In the genomic region with DNA sequence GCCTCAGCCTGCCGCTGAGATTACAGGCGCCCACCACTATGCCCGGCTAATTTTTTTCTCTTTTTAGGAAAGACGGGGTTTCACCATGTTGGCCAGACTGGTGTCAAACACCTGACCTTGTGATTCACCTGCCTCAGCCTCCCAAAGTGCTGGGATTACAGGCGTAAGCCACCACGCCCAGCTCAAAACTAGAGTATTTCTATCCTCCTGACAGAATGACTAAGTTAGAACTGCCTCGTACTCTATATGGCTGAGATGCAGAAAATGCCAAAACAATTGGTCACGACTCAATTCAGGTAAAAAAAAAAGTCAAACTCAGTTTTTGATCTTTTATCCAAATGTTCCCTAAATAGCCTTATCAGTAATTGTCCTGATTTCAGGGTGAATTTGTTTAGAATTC, we compare ENCODE assay signal across 25 cellular contexts.
"Had no signal": no experiment of that assay in that cellular context is flagged by ENCODE, and none has a peak within 500 bp of the region (broad histone marks: within the 10 kb centered on the region; RNA-seq: fewer than 3 reads in every experiment).

No MANE protein-coding gene starts in this region.

- H3K9me3 Mint-ChIP-seq: immature natural killer cell; naive thymus-derived CD8-positive, alpha-beta T cell; nephron progenitor cell; stimulated activated naive B cell treated with anti-CD40 and anti-IgM and Interleukin-4, amounts not matched to agents 10 μg/mL and 1 μg/mL and 100 μg/mL, for 72 hours; stimulated activated naive CD8-positive, alpha-beta T cell treated with anti-CD3 and anti-CD28 coated beads, Interleukin-15, Interleukin-2, amounts not matched to agents 100 ng/mL and 50 ng/mL, for 24 hours had no signal

- H3K36me3 ChIP-seq: prostate gland, right atrium auricular region, thoracic aorta had no signal

- H3K27me3 Mint-ChIP-seq: naive thymus-derived CD8-positive, alpha-beta T cell; stimulated activated naive B cell treated with anti-CD40 and anti-IgM and Interleukin-4, amounts not matched to agents 10 μg/mL and 1 μg/mL and 100 μg/mL, for 72 hours; stimulated activated naive CD8-positive, alpha-beta T cell treated with anti-CD3 and anti-CD28 coated beads, Interleukin-15, Interleukin-2, amounts not matched to agents 100 ng/mL and 50 ng/mL, for 24 hours had no signal

- H3K4me1 ChIP-seq: esophagus muscularis mucosa, lower lobe of right lung, prostate gland, right atrium auricular region, tibial nerve, upper lobe of left lung had no signal

- H3K9me3 ChIP-seq: esophagus muscularis mucosa, lower lobe of right lung, prostate gland, right atrium auricular region, thoracic aorta, tibial nerve, upper lobe of left lung had no signal

- H3K27me3 ChIP-seq: dorsolateral prefrontal cortex, esophagus muscularis mucosa, right atrium auricular region, tibial nerve, upper lobe of left lung had no signal

- ATAC-seq: left ventricle myocardium superior; lower lobe of right lung; naive thymus-derived CD8-positive, alpha-beta T cell; sciatic nerve; stimulated activated naive B cell treated with anti-CD40 and anti-IgM and Interleukin-4, amounts not matched to agents 10 μg/mL and 1 μg/mL and 100 μg/mL, for 72 hours had no signal

- H3K4me3 Mint-ChIP-seq: immature natural killer cell; naive thymus-derived CD8-positive, alpha-beta T cell; nephron progenitor cell; stimulated activated naive B cell treated with anti-CD40 and anti-IgM and Interleukin-4, amounts not matched to agents 10 μg/mL and 1 μg/mL and 100 μg/mL, for 72 hours; stimulated activated naive CD8-positive, alpha-beta T cell treated with anti-CD3 and anti-CD28 coated beads, Interleukin-15, Interleukin-2, amounts not matched to agents 100 ng/mL and 50 ng/mL, for 24 hours had no signal

- H3K4me3 ChIP-seq: dorsolateral prefrontal cortex, esophagus muscularis mucosa, lower lobe of right lung, prostate gland, right atrium auricular region, smooth muscle cell, thoracic aorta, tibial nerve, upper lobe of left lung had no signal

- DNase-seq: dorsolateral prefrontal cortex; effector CD4-positive, alpha-beta T cell; foreskin melanocyte; immature natural killer cell; islet precursor cell; kidney glomerular epithelial cell; left colon; left ventricle myocardium superior; lower lobe of right lung; naive thymus-derived CD8-positive, alpha-beta T cell; nephron progenitor cell; nucleus accumbens; stimulated activated CD4-positive, alpha-beta T cell treated with anti-CD3 and anti-CD28 coated beads, Interleukin-12 subunit alpha, Interleukin-12 subunit beta, amount 100 ng/mL, for 4 hours; stimulated activated CD4-positive, alpha-beta T cell treated with anti-CD3 and anti-CD28 coated beads, Interleukin-2, amount 100 ng/mL, for 24 hours; stimulated activated CD4-positive, alpha-beta T cell treated with anti-CD3 and anti-CD28 coated beads, Interleukin-4, amount 100 ng/mL, for 24 hours; stimulated activated naive B cell treated with anti-CD40 and anti-IgM and Interleukin-4, amounts not matched to agents 10 μg/mL and 1 μg/mL and 100 μg/mL, for 72 hours; upper lobe of left lung had no signal

- H3K27ac Mint-ChIP-seq: stimulated activated naive B cell treated with anti-CD40 and anti-IgM and Interleukin-4, amounts not matched to agents 10 μg/mL and 1 μg/mL and 100 μg/mL, for 72 hours had no signal
